Comparison of ENCODE assay signal across 1 cellular context in genomic region chr19:30556230-30556711, GRCh38.
TF ChIP-seq lines count a peak whose summit lies in the region.

No MANE protein-coding gene starts in this region.

TF ChIP-seq in GM23338, 12 proteins besides CTCF, POLR2A, EP300 and RAD21 (continued from another document):
- no peak for TF ChIP-seq NANOG (IDR thresholded peaks at IDR 0.05; ENCODE audit: borderline replicate concordance)
- no peak for TF ChIP-seq REST (IDR thresholded peaks at IDR 0.05; ENCODE audit: unreplicated experiment)
